8 cellular contexts compared by ENCODE assay signal in genomic region chr1:179036844-179037465, GRCh38. TPM values are rescaled to one million over a fixed set of nuclear protein-coding genes. Genes with fewer than 3 reads are reported as not detected.
DNase-seq lines count a peak whose midpoint lies in the region; ATAC-seq, FAIRE-seq and TF ChIP-seq lines count a peak whose summit lies in the region.

No MANE protein-coding gene starts in this region.

- CTCF ChIA-PET in T-cell (lab: Charles Lee): no interaction called here

- H3K9me3 ChIP-seq in right cardiac atrium (ENCODE audit: control insufficient read depth, low read length) (no peaks in the 10 kb centered on the region), small intestine (ENCODE audit: control insufficient read depth, low read depth) (no peaks in the 10 kb centered on the region)

- H3K4me3 Mint-ChIP-seq in T-cell (peak overlapping the region; percentile 0 to 46 (median 5)), natural killer cell (no peak overlapping the region)

- intact Hi-C loops in natural killer cell (cut with micrococcal nuclease) (no loop called here), right cardiac atrium (cut with DNase I) (no loop called here)

- H3K9me3 Mint-ChIP-seq in T-cell: no peaks in the 10 kb centered on the region
- no peaks in the 10 kb centered on the region for H3K9me3 Mint-ChIP-seq in natural killer cell

- H3K27me3 ChIP-seq in right cardiac atrium (ENCODE audit: control insufficient read depth, insufficient read depth): no peaks in the 10 kb centered on the region
- H3K27me3 ChIP-seq in small intestine (ENCODE audit: control insufficient read depth in 2 of 2, insufficient read depth in 2 of 2, low read length in 2 of 2): no peaks in the 10 kb centered on the region

- H3K4me1 ChIP-seq in right cardiac atrium (ENCODE audit: control insufficient read depth, insufficient read depth, low read length): peaks cover 11% of the 10 kb centered on the region
- peaks cover 6 to 10% of the 10 kb centered on the region in 2 donors for H3K4me1 ChIP-seq in small intestine (ENCODE audit: control insufficient read depth in 2 of 2, insufficient read depth in 1 of 2, low read depth in 1 of 2, low read length in 1 of 2)

- H3K4me1 Mint-ChIP-seq in T-cell (peaks cover 66 to 74% (median 69%) of the 10 kb centered on the region in 3 donors), natural killer cell (peaks cover 51 to 58% of the 10 kb centered on the region in 2 donors)

- H3K36me3 Mint-ChIP-seq in T-cell (no peaks in the 10 kb centered on the region), natural killer cell (no peaks in the 10 kb centered on the region)

- ATAC-seq in GM18519 (IDR thresholded peaks at IDR 0.05; ENCODE audit: low FRiP score, unreplicated experiment) (peak; percentile 24), HG02610 (IDR thresholded peaks at IDR 0.05; ENCODE audit: unreplicated experiment) (peak; percentile 52), T-cell (replicated peaks in 1 of 4) (peak; percentile 72 to 82 (median 81)), natural killer cell (peak; percentile 48 to 57 (median 55)), right cardiac atrium (no peak)

- no peak for TF ChIP-seq CTCF in natural killer cell (IDR thresholded peaks at IDR 0.05)

- POLR2A ChIA-PET in T-cell (lab: Charles Lee): no interaction called here

- DNase-seq in T-cell (no peak), natural killer cell (no peak), NCI-H1048 (lab: John Stamatoyannopoulos, UW) (no peak), NCI-H2227 treated with DMSO at 0.1 percent for 48 hours (lab: John Stamatoyannopoulos, UW) (no peak), right cardiac atrium (no peak), small intestine (no peak)

- no peak for FAIRE-seq in small intestine (lab: Jason Lieb, UNC)

- H3K36me3 ChIP-seq in small intestine (ENCODE audit: control insufficient read depth in 2 of 2, insufficient read depth in 2 of 2, low read length in 2 of 2): no peaks in the 10 kb centered on the region

- no peak overlapping the region for H3K4me3 ChIP-seq in right cardiac atrium (ENCODE audit: low read length)
- H3K4me3 ChIP-seq in small intestine (ENCODE audit: low read depth in 1 of 2, low read length in 2 of 2): no peak overlapping the region

- H3K27ac Mint-ChIP-seq in T-cell: peak overlapping the region; percentile 72 to 74
- H3K27ac Mint-ChIP-seq in natural killer cell: peak overlapping the region in 1 of 2 donors; percentile 81

- no peak overlapping the region for H3K27ac ChIP-seq in right cardiac atrium (ENCODE audit: low read length)
- H3K27ac ChIP-seq in small intestine (ENCODE audit: low read depth in 1 of 2, low read length in 1 of 2): no peak overlapping the region

- 82% methylated on average over 2 of the region's 2 CpGs for whole genome bisulfite sequencing in right cardiac atrium
- 69 to 74% (median 73%) methylated on average over 2 of the region's 2 CpGs for WGBS in small intestine, 3 donors

- H3K27me3 Mint-ChIP-seq in T-cell: no peaks in the 10 kb centered on the region
- no peaks in the 10 kb centered on the region for H3K27me3 Mint-ChIP-seq in natural killer cell (ENCODE audit: low read depth in 2 of 2)

RNA-seq across cellular contexts. Expression of gene FAM20B, which starts 11.3 kb away (rescaled TPM):
- total RNA-seq in T-cell: 10 to 100 TPM; 17.2 to 26.6 (median 25.5) TPM
- 10 to 100 TPM; 27.6 to 35.2 (median 29.0) TPM for total RNA-seq in natural killer cell
- 10 to 100 TPM; 59.0 to 81.3 (median 62.1) TPM for total RNA-seq in right cardiac atrium
- polyA plus RNA-seq in right cardiac atrium: 24.2 TPM
- 10 to 100 TPM in 1 of 3 donors, 1 to 10 TPM in 2; 5.4 to 14.7 (median 6.7) TPM for polyA plus RNA-seq in small intestine

RNA-seq across cellular contexts. Expression of gene TOR3A, which starts 44.9 kb away (rescaled TPM):
- total RNA-seq in T-cell: 10 to 100 TPM; 19.1 to 30.6 (median 23.7) TPM
- 10 to 100 TPM; 22.7 to 33.3 (median 29.0) TPM for total RNA-seq in natural killer cell
- 10 to 100 TPM; 11.8 to 12.5 (median 11.9) TPM for total RNA-seq in right cardiac atrium
- polyA plus RNA-seq in right cardiac atrium: 6.7 TPM
- polyA plus RNA-seq in small intestine: 10 to 100 TPM in 2 of 3 donors, 1 to 10 TPM in 1; 6.3 to 30.6 (median 12.2) TPM

Comparison
In these comparisons a context has a peak if more than half of its experiments do, and no peak if none do; other contexts are left out.
1. ATAC-seq: peak in GM18519 (single experiment), HG02610 (single experiment), T-cell (4 of 4) and natural killer cell (3 of 3); none in right cardiac atrium (0 of 2).